In genomic region chr3:196081834-196082470, GRCh38 we compare ENCODE assay signal across 7 cellular contexts. TPM values are rescaled to one million over a fixed set of nuclear protein-coding genes. Genes with fewer than 3 reads are reported as not detected.
DNase-seq lines count a peak whose midpoint lies in the region; ATAC-seq and TF ChIP-seq lines count a peak whose summit lies in the region.

Gene TFRC, minus strand, starts transcription at chr3:196082090. Its CDS starts 4,991 bp downstream, at chr3:196077099.

- 2% methylated on average over 33 of the region's 66 CpGs for WGBS in hepatocyte (ENCODE audit: low lambda C conversion rate, missing lambda C conversion rate)

- no peaks in the 10 kb centered on the region for H3K9me2 ChIP-seq in hepatocyte (replicated peaks; ENCODE audit: insufficient read depth)

- H3K36me3 ChIP-seq in hepatocyte (replicated peaks; ENCODE audit: insufficient read depth, low read depth) = no peaks in the 10 kb centered on the region

- peaks cover 10% of the 10 kb centered on the region for H3K4me1 ChIP-seq in hepatocyte (ENCODE audit: insufficient read depth)

- peaks cover 47% of the 10 kb centered on the region for H3K79me2 ChIP-seq in hepatocyte

- DNase-seq in NCI-H2081 treated with DMSO at 0.1 percent for 48 hours (lab: John Stamatoyannopoulos, UW) (peak; percentile 89), T1000 (lab: John Stamatoyannopoulos, UW) (peak; percentile 78), astrocyte of the hippocampus (ENCODE audit: low read depth, low spot score) (peak; percentile 97), hepatocyte (ENCODE audit: low spot score) (peak; percentile 98), retina (peak; percentile 98)

- H3K4me3 ChIP-seq in hepatocyte = peak within 1 kb of the TSS; percentile 89

- H3K27me3 ChIP-seq in hepatocyte = no peaks in the 10 kb centered on the region

- H3K9me3 ChIP-seq in hepatocyte (ENCODE audit: low read depth) = no peaks in the 10 kb centered on the region

- peak within 1 kb of the TSS; percentile 96 for H3K27ac ChIP-seq in hepatocyte

- ATAC-seq in GM18517 (IDR thresholded peaks at IDR 0.05; ENCODE audit: unreplicated experiment) (peak; percentile 81), HG03039 (IDR thresholded peaks at IDR 0.05; ENCODE audit: unreplicated experiment) (peak; percentile 82)

- peaks cover 41% of the 10 kb centered on the region for H4K20me1 ChIP-seq in hepatocyte (ENCODE audit: insufficient read depth, poor library complexity, severe bottlenecking)

- H3K4me2 ChIP-seq in hepatocyte = peak within 1 kb of the TSS; percentile 94

- no peak for TF ChIP-seq CTCF in hepatocyte (IDR thresholded peaks at IDR 0.05; ENCODE audit: poor library complexity)

- H2AFZ ChIP-seq in hepatocyte = peak within 1 kb of the TSS; percentile 85

RNA-seq across cellular contexts. Expression of gene TFRC, which starts in this region (rescaled TPM):
- total RNA-seq in hepatocyte = 230 and 278 TPM in 2 replicates
- 136 and 137 TPM in 2 replicates for polyA plus RNA-seq in hepatocyte

Comparison
In these comparisons a context has a peak if more than half of its experiments do, and no peak if none do; other contexts are left out.
1. Peak in every context shown above with its lines: DNase-seq, ATAC-seq, H3K4me3 ChIP-seq and H3K27ac ChIP-seq.